12 cellular contexts compared by ENCODE assay signal in the genomic region with DNA sequence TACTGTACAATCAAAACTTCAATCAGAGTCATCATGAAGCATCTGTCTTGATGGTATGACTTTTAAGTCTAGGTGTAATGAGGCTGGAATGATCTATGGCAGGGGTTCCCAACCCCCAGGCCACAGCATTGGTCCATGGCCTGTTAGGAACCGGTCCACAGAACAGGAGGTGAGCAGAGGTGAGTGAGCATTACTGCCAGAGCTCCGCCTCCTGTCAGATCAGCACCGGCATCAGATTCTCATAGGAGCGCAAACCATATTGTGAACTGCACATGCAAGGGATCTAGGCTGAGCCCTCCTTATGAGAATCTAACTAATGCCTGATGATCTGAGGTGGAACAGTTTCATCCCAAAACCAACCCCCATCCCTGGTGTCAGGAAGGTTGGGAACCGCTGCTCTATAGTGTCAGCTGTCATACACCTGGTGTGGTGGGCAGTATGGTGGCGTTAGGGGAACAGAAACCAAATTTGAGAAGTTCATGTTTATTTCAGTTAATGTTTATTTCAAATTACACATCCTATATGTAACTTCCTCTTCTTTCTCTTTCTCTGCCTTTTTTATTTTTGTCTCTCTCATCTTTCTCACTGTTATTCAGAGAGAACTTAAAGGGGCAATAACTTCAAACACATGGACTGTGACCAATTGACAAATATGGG.
A peak's percentile ranks its signal among the peaks of the same experiment; 100 is the strongest.
DNase-seq lines count a peak whose midpoint lies in the region; ATAC-seq lines count a peak whose summit lies in the region.
"Had no signal": no experiment of that assay in that cellular context is flagged by ENCODE, and none has a peak within 500 bp of the region (broad histone marks: within the 10 kb centered on the region; RNA-seq: fewer than 3 reads in every experiment).

No MANE protein-coding gene starts in this region.

- DNase-seq in retina (peak; percentile 11), AG20443 (ENCODE audit: low spot score) (no peak), ecto neural progenitor cell (ENCODE audit: low spot score) (no peak), superior temporal gyrus (ENCODE audit: extremely low spot score) (no peak), kidney glomerular epithelial cell (lab: John Stamatoyannopoulos, UW) (no peak)
- DNase-seq: activated naive CD8-positive, alpha-beta T cell treated with anti-CD3 and anti-CD28 coated beads for 36 hours; islet precursor cell; NCI-H2029 treated with DMSO at 0.1 percent for 48 hours; T1000 had no signal

- ATAC-seq in GM18873 (IDR thresholded peaks at IDR 0.05; ENCODE audit: low FRiP score, unreplicated experiment): peak; percentile 47
- peak; percentile 60 for ATAC-seq in HG02610 (IDR thresholded peaks at IDR 0.05; ENCODE audit: unreplicated experiment)
- peak; percentile 53 for ATAC-seq in HG03565 (IDR thresholded peaks at IDR 0.05; ENCODE audit: unreplicated experiment)
